5 cellular contexts compared by ENCODE assay signal in the genomic region with DNA sequence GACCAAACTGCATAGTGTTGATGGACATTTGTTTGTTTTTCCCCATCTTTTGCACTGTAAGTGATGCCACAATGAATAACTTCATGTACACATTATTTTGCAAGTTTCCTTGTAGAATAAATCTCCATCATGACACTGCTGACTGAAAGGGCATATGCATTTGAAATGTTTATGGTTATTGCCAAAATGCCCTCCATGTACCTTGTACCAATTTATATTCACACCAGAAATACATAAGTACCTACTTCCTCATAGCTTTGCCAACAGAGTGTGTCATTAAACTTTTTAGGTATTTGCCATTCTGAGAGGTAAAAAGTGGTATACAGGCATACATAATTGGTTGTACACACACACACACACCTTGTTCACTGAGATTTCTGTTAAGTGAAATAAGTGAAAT.
"Had no signal": no experiment of that assay in that cellular context is flagged by ENCODE, and none has a peak within 500 bp of the region (broad histone marks: within the 10 kb centered on the region; RNA-seq: fewer than 3 reads in every experiment).

No MANE protein-coding gene starts in this region.

- H3K4me1 Mint-ChIP-seq: GM23338, H9 had no signal

- ATAC-seq: GM23338, K562 had no signal

- H3K27ac Mint-ChIP-seq: GM23338, H9 had no signal

- H3K4me3 ChIP-seq: GM23338, K562 had no signal

- H3K4me3 Mint-ChIP-seq: GM23338, H9 had no signal

- H3K9me3 Mint-ChIP-seq: GM23338 had no signal

- DNase-seq: H9, HCEC 1CT, IMR-90 had no signal
